8 cellular contexts compared by ENCODE assay signal in the genomic region with DNA sequence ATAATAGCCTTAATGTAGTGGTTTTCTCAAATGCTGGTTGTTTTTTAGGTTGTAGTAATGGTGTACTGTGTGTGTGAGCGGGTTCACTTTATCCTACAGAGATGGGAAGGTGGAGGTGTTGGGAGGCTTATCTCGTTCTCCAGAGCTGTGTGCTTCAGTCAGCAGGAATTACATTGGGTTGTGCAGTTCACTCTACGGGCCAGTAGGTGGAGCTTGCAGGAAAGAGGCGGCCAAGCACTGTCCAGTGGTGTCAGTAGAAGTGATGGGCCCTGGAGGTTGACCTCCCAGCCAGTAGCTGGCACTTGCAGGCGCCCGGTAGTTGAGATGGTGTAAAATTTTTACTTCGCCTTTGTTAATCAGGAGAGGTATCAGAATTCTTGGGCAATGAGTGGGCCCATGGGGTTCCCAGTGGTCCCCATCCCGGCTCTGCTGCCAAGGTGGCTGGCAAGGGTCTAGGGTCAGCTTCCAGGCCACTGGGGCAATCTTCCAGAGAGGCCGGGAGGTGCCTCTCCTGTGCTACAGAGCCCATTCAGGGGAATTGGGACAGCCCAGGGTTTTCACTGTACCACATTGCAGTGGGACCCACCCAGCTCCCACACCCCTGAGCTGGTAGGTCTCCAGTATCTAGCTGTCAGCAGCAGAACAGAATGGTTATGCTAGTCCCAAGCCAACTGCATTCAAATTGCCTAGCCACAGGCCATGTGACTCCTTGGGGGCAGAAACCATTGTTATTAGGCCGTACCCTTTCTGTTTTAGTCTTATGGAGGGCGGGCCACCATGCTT. TPM values are rescaled to one million over a fixed set of nuclear protein-coding genes. Genes with fewer than 3 reads are reported as not detected.
DNase-seq lines count a peak whose midpoint lies in the region; ATAC-seq and TF ChIP-seq lines count a peak whose summit lies in the region.

No MANE protein-coding gene starts in this region.

- no peaks in the 10 kb centered on the region for H3K9me3 ChIP-seq in RWPE2 (ENCODE audit: severe bottlenecking)

- peaks cover 41% of the 10 kb centered on the region for H3K4me1 Mint-ChIP-seq in activated naive CD4-positive, alpha-beta T cell treated with anti-CD3 and anti-CD28 coated beads, Interleukin-2, amount 50 U/mL, for 24 hours
- H3K4me1 Mint-ChIP-seq in glutamatergic neuron (ENCODE audit: low read depth, unreplicated experiment) (no peaks in the 10 kb centered on the region), progenitor cell of endocrine pancreas (ENCODE audit: low read depth) (peaks cover 11% of the 10 kb centered on the region)

- no peak overlapping the region for H3K4me3 ChIP-seq in RWPE2 (ENCODE audit: severe bottlenecking)

- H3K27ac Mint-ChIP-seq in activated naive CD4-positive, alpha-beta T cell treated with anti-CD3 and anti-CD28 coated beads, Interleukin-2, amount 50 U/mL, for 24 hours: peak overlapping the region; percentile 66
- H3K27ac Mint-ChIP-seq in glutamatergic neuron (ENCODE audit: unreplicated experiment): peak overlapping the region; percentile 10
- H3K27ac Mint-ChIP-seq in progenitor cell of endocrine pancreas: peak overlapping the region; percentile 72

- ATAC-seq in GM21786 (IDR thresholded peaks at IDR 0.05; ENCODE audit: unreplicated experiment): peak; percentile 80
- peak; percentile 84 for ATAC-seq in RWPE2 (ENCODE audit: low read depth)

- no peaks in the 10 kb centered on the region for H3K4me1 ChIP-seq in RWPE2 (ENCODE audit: insufficient read depth, poor library complexity, severe bottlenecking)

- peaks cover 20% of the 10 kb centered on the region for H3K36me3 Mint-ChIP-seq in activated naive CD4-positive, alpha-beta T cell treated with anti-CD3 and anti-CD28 coated beads, Interleukin-2, amount 50 U/mL, for 24 hours
- H3K36me3 Mint-ChIP-seq in glutamatergic neuron (ENCODE audit: unreplicated experiment): no peaks in the 10 kb centered on the region
- H3K36me3 Mint-ChIP-seq in progenitor cell of endocrine pancreas (ENCODE audit: insufficient read depth): peaks cover 31% of the 10 kb centered on the region

- H3K36me3 ChIP-seq in RWPE2 (ENCODE audit: low read depth): peaks cover 55% of the 10 kb centered on the region

- no peaks in the 10 kb centered on the region for H3K27me3 Mint-ChIP-seq in activated naive CD4-positive, alpha-beta T cell treated with anti-CD3 and anti-CD28 coated beads, Interleukin-2, amount 50 U/mL, for 24 hours
- H3K27me3 Mint-ChIP-seq in glutamatergic neuron (ENCODE audit: unreplicated experiment) (no peaks in the 10 kb centered on the region), progenitor cell of endocrine pancreas (no peaks in the 10 kb centered on the region)

- H3K27me3 ChIP-seq in RWPE2 (ENCODE audit: insufficient read depth, poor library complexity, severe bottlenecking): no peaks in the 10 kb centered on the region

- in situ Hi-C loops in KBM-7 (cut with MboI; ENCODE audit: low pct_unique_long_range_greater_than_20kb, low sequenced_read_pairs): no loop called here

- no peak overlapping the region for H3K4me3 Mint-ChIP-seq in activated naive CD4-positive, alpha-beta T cell treated with anti-CD3 and anti-CD28 coated beads, Interleukin-2, amount 50 U/mL, for 24 hours
- H3K4me3 Mint-ChIP-seq in glutamatergic neuron (ENCODE audit: unreplicated experiment): no peak overlapping the region
- H3K4me3 Mint-ChIP-seq in progenitor cell of endocrine pancreas (ENCODE audit: low read depth): no peak overlapping the region

- peak; percentile 77 for DNase-seq in GM03348 (ENCODE audit: low spot score)
- peak; percentile 73 for DNase-seq in KBM-7
- no peak for DNase-seq in RWPE2 (ENCODE audit: low spot score)
- DNase-seq in glutamatergic neuron: peak; percentile 73
- DNase-seq in progenitor cell of endocrine pancreas (ENCODE audit: low spot score, unreplicated experiment): no peak
- DNase-seq in cortex of kidney (lab: John Stamatoyannopoulos, UW): no peak

- no peaks in the 10 kb centered on the region for H3K9me3 Mint-ChIP-seq in activated naive CD4-positive, alpha-beta T cell treated with anti-CD3 and anti-CD28 coated beads, Interleukin-2, amount 50 U/mL, for 24 hours
- H3K9me3 Mint-ChIP-seq in glutamatergic neuron (ENCODE audit: unreplicated experiment) (no peaks in the 10 kb centered on the region), progenitor cell of endocrine pancreas (ENCODE audit: low read depth) (peaks cover 4% of the 10 kb centered on the region)

- H3K27ac ChIP-seq in RWPE2 (ENCODE audit: poor library complexity, severe bottlenecking): no peak overlapping the region

- TF ChIP-seq CTCF in RWPE2 (IDR thresholded peaks at IDR 0.05; ENCODE audit: poor library complexity, severe bottlenecking): peak; percentile 88
- TF ChIP-seq CTCF in glutamatergic neuron (IDR thresholded peaks at IDR 0.05; ENCODE audit: partially characterized antibody, unreplicated experiment): peak; percentile 85
- TF ChIP-seq CTCF in progenitor cell of endocrine pancreas (IDR thresholded peaks at IDR 0.05; ENCODE audit: unreplicated experiment): peak; percentile 73

RNA-seq across cellular contexts. Expression of gene BIRC2, which starts 43.8 kb away (rescaled TPM):
- 44.8 TPM for total RNA-seq in glutamatergic neuron (ENCODE audit: unreplicated experiment)
- total RNA-seq in progenitor cell of endocrine pancreas: 66.3 and 67.2 TPM in 2 replicates

Comparison
In these comparisons a context has a peak if more than half of its experiments do, and no peak if none do; other contexts are left out.
1. DNase-seq: peak in GM03348 (single experiment), KBM-7 (single experiment) and glutamatergic neuron (single experiment); none in RWPE2 (single experiment), progenitor cell of endocrine pancreas (single experiment) and cortex of kidney (single experiment).
2. H3K27ac Mint-ChIP-seq: peak in every context shown above with its lines; median percentile 72 in progenitor cell of endocrine pancreas; 66 in activated naive CD4-positive, alpha-beta T cell treated with anti-CD3 and anti-CD28 coated beads, Interleukin-2, amount 50 U/mL, for 24 hours; 10 in glutamatergic neuron.
3. Peak in every context shown above with its lines, with median percentiles within 50 percentile points of each other: CTCF ChIP-seq.